ENCODE assay signal across 28 cellular contexts in genomic region chr16:78311831-78312230, GRCh38.
"Had no signal": no experiment of that assay in that cellular context is flagged by ENCODE, and none has a peak within 500 bp of the region (broad histone marks: within the 10 kb centered on the region; RNA-seq: fewer than 3 reads in every experiment).

No MANE protein-coding gene starts in this region.

- ATAC-seq: gastroesophageal sphincter; left cardiac atrium; naive thymus-derived CD8-positive, alpha-beta T cell; sciatic nerve; upper lobe of right lung had no signal

- H3K27ac ChIP-seq: brain microvascular endothelial cell, coronary artery, dorsolateral prefrontal cortex, gastroesophageal sphincter, ovary, skin epidermis, thoracic aorta, upper lobe of right lung had no signal

- H3K9me3 ChIP-seq: gastroesophageal sphincter, ovary, thoracic aorta, upper lobe of right lung had no signal

- H3K36me3 ChIP-seq: brain microvascular endothelial cell, gastroesophageal sphincter, ovary, thoracic aorta, upper lobe of right lung had no signal

- H3K4me3 ChIP-seq: coronary artery, dorsolateral prefrontal cortex, gastroesophageal sphincter, ovary, skin epidermis, thoracic aorta, upper lobe of right lung had no signal

- H3K27me3 ChIP-seq: brain microvascular endothelial cell, dorsolateral prefrontal cortex, gastroesophageal sphincter, ovary, upper lobe of right lung had no signal

- H3K27ac Mint-ChIP-seq: activated CD4-positive, alpha-beta memory T cell treated with anti-CD3 and anti-CD28 coated beads, Interleukin-2, amount 10 ng/mL, durations not matched to agents 7 days and 5 days; activated CD4-positive, alpha-beta T cell treated with anti-CD3 and anti-CD28 coated beads, Interleukin-2, amount 10 ng/mL, durations not matched to agents 7 days and 5 days; activated T-cell treated with anti-CD3 and anti-CD28 coated beads, Interleukin-2, amount 50 U/mL, for 24 hours; naive thymus-derived CD8-positive, alpha-beta T cell; progenitor cell of endocrine pancreas; stimulated activated effector memory CD8-positive, alpha-beta T cell treated with anti-CD3 and anti-CD28 coated beads, Interleukin-12 subunit alpha, Interleukin-12 subunit beta, amount 100 ng/mL, for 72 hours; stimulated activated naive CD8-positive, alpha-beta T cell treated with anti-CD3 and anti-CD28 coated beads, Interleukin-15, Interleukin-2, amounts not matched to agents 100 ng/mL and 50 ng/mL, for 24 hours; T-helper 1 cell treated with Interleukin-12 subunit alpha and Interleukin-12 subunit beta and Interleukin-4 antibody, amounts not matched to agents 30 μg/mL and 1 μg/mL, for 36 hours had no signal

- DNase-seq: activated CD4-positive, alpha-beta memory T cell treated with anti-CD3 and anti-CD28 coated beads, Interleukin-2, amount 10 ng/mL, durations not matched to agents 7 days and 5 days; activated CD4-positive, alpha-beta T cell treated with anti-CD3 and anti-CD28 coated beads for 1 hour; activated CD4-positive, alpha-beta T cell treated with anti-CD3 and anti-CD28 coated beads, Interleukin-2, amount 10 ng/mL, durations not matched to agents 7 days and 5 days; activated CD8-positive, alpha-beta memory T cell treated with anti-CD3 and anti-CD28 coated beads, Interleukin-2, amount 50 U/mL, for 48 hours; activated gamma-delta T cell; activated naive CD4-positive, alpha-beta T cell treated with anti-CD3 and anti-CD28 coated beads, Interleukin-2, amount 50 U/mL, for 16 hours; activated T-cell treated with anti-CD3 and anti-CD28 coated beads, Interleukin-2, amount 50 U/mL, for 24 hours; amniotic stem cell; brain microvascular endothelial cell; dorsolateral prefrontal cortex; effector memory CD4-positive, alpha-beta T cell; erythroblast; hippocampal formation; left cardiac atrium; naive thymus-derived CD8-positive, alpha-beta T cell; ovary; stimulated activated CD4-positive, alpha-beta T cell treated with anti-CD3 and anti-CD28 coated beads, Interleukin-4, amount 100 ng/mL, for 24 hours; T1000; upper lobe of right lung had no signal

- H3K27me3 Mint-ChIP-seq: activated CD4-positive, alpha-beta memory T cell treated with anti-CD3 and anti-CD28 coated beads, Interleukin-2, amount 10 ng/mL, durations not matched to agents 7 days and 5 days; activated CD4-positive, alpha-beta T cell treated with anti-CD3 and anti-CD28 coated beads, Interleukin-2, amount 10 ng/mL, durations not matched to agents 7 days and 5 days; activated T-cell treated with anti-CD3 and anti-CD28 coated beads, Interleukin-2, amount 50 U/mL, for 24 hours; naive thymus-derived CD8-positive, alpha-beta T cell; progenitor cell of endocrine pancreas; stimulated activated naive CD8-positive, alpha-beta T cell treated with anti-CD3 and anti-CD28 coated beads, Interleukin-15, Interleukin-2, amounts not matched to agents 100 ng/mL and 50 ng/mL, for 24 hours had no signal

- H3K4me1 ChIP-seq: upper lobe of right lung had no signal

- H3K9me3 Mint-ChIP-seq: activated CD4-positive, alpha-beta memory T cell treated with anti-CD3 and anti-CD28 coated beads, Interleukin-2, amount 10 ng/mL, durations not matched to agents 7 days and 5 days; activated CD4-positive, alpha-beta T cell treated with anti-CD3 and anti-CD28 coated beads, Interleukin-2, amount 10 ng/mL, durations not matched to agents 7 days and 5 days; activated T-cell treated with anti-CD3 and anti-CD28 coated beads, Interleukin-2, amount 50 U/mL, for 24 hours; naive thymus-derived CD8-positive, alpha-beta T cell; stimulated activated effector memory CD8-positive, alpha-beta T cell treated with anti-CD3 and anti-CD28 coated beads, Interleukin-12 subunit alpha, Interleukin-12 subunit beta, amount 100 ng/mL, for 72 hours; stimulated activated naive CD8-positive, alpha-beta T cell treated with anti-CD3 and anti-CD28 coated beads, Interleukin-15, Interleukin-2, amounts not matched to agents 100 ng/mL and 50 ng/mL, for 24 hours; T-helper 1 cell treated with Interleukin-12 subunit alpha and Interleukin-12 subunit beta and Interleukin-4 antibody, amounts not matched to agents 30 μg/mL and 1 μg/mL, for 36 hours had no signal

- H3K4me3 Mint-ChIP-seq: activated CD4-positive, alpha-beta memory T cell treated with anti-CD3 and anti-CD28 coated beads, Interleukin-2, amount 10 ng/mL, durations not matched to agents 7 days and 5 days; activated CD4-positive, alpha-beta T cell treated with anti-CD3 and anti-CD28 coated beads, Interleukin-2, amount 10 ng/mL, durations not matched to agents 7 days and 5 days; activated T-cell treated with anti-CD3 and anti-CD28 coated beads, Interleukin-2, amount 50 U/mL, for 24 hours; naive thymus-derived CD8-positive, alpha-beta T cell; stimulated activated effector memory CD8-positive, alpha-beta T cell treated with anti-CD3 and anti-CD28 coated beads, Interleukin-12 subunit alpha, Interleukin-12 subunit beta, amount 100 ng/mL, for 72 hours; stimulated activated naive CD8-positive, alpha-beta T cell treated with anti-CD3 and anti-CD28 coated beads, Interleukin-15, Interleukin-2, amounts not matched to agents 100 ng/mL and 50 ng/mL, for 24 hours; T-helper 1 cell treated with Interleukin-12 subunit alpha and Interleukin-12 subunit beta and Interleukin-4 antibody, amounts not matched to agents 30 μg/mL and 1 μg/mL, for 36 hours had no signal
